Comparison of ENCODE assay signal across 8 cellular contexts in genomic region chr1:244322791-244323521, GRCh38.
DNase-seq lines count a peak whose midpoint lies in the region; ATAC-seq, FAIRE-seq and TF ChIP-seq lines count a peak whose summit lies in the region.

No MANE protein-coding gene starts in this region.

- peaks cover 0 to 67% (median 2%) of the 10 kb centered on the region in 12 donors for H3K4me1 ChIP-seq in heart left ventricle
- peaks cover 0 to 11% (median 5%) of the 10 kb centered on the region in 4 donors for H3K4me1 ChIP-seq in sigmoid colon

- H3K4me3 ChIP-seq in LNCaP clone FGC (ENCODE audit: low read depth, low read length) (peak overlapping the region; percentile 4), heart left ventricle (peak overlapping the region in 2 of 12 donors; percentile 19 to 22), sigmoid colon (no peak overlapping the region)

- H3K36me3 ChIP-seq in heart left ventricle (no peaks in the 10 kb centered on the region), sigmoid colon (no peaks in the 10 kb centered on the region)

- H3K27ac ChIP-seq in heart left ventricle (peak overlapping the region in 9 of 12 donors; percentile 26 to 88 (median 66)), sigmoid colon (peak overlapping the region; percentile 17 to 76 (median 54))

- 36 to 60% (median 41%) methylated on average over 6 of the region's 6 CpGs for WGBS in heart left ventricle, 4 donors
- 24 to 40% methylated on average over 6 of the region's 6 CpGs for WGBS in sigmoid colon, 2 donors

- FAIRE-seq in GM12891 (lab: Jason Lieb, UNC): no peak

- H3K27me3 ChIP-seq in heart left ventricle: no peaks in the 10 kb centered on the region
- H3K27me3 ChIP-seq in sigmoid colon: no peaks in the 10 kb centered on the region

- H3K36me3 Mint-ChIP-seq in activated naive CD4-positive, alpha-beta T cell treated with anti-CD3 and anti-CD28 coated beads, Interleukin-2, amount 50 U/mL, for 72 hours: peaks cover 0 to 5% of the 10 kb centered on the region in 2 donors

- no peak for TF ChIP-seq POLR2A in heart left ventricle (IDR thresholded peaks at IDR 0.05)
- no peak for TF ChIP-seq POLR2A in sigmoid colon (IDR thresholded peaks at IDR 0.05)
- no peak for TF ChIP-seq POLR2A in GM12891 (IDR thresholded peaks at IDR 0.05; ENCODE audit: low read depth, low read length)

- peaks cover 0 to 11% (median 1%) of the 10 kb centered on the region in 12 donors for H3K9me3 ChIP-seq in heart left ventricle
- H3K9me3 ChIP-seq in sigmoid colon: no peaks in the 10 kb centered on the region

- TF ChIP-seq EP300 in sigmoid colon (IDR thresholded peaks at IDR 0.05): no peak

- intact Hi-C loops in heart left ventricle (cut with DNase I): no loop called here
- intact Hi-C loops in sigmoid colon (cut with DNase I): no loop called here

- H3K9me3 Mint-ChIP-seq in activated naive CD4-positive, alpha-beta T cell treated with anti-CD3 and anti-CD28 coated beads, Interleukin-2, amount 50 U/mL, for 72 hours: no peaks in the 10 kb centered on the region

- ATAC-seq in activated naive CD4-positive, alpha-beta T cell treated with anti-CD3 and anti-CD28 coated beads, Interleukin-2, amount 50 U/mL, for 72 hours: peak in 1 of 2 donors; percentile 59
- ATAC-seq in heart left ventricle: peak; percentile 32 to 90 (median 80)
- ATAC-seq in HG03097 (IDR thresholded peaks at IDR 0.05; ENCODE audit: low FRiP score, unreplicated experiment): no peak

- TF ChIP-seq CTCF in LNCaP clone FGC (IDR thresholded peaks at IDR 0.05; ENCODE audit: control insufficient read depth, extremely low read depth, insufficient read depth) (no peak), heart left ventricle (IDR thresholded peaks at IDR 0.05) (no peak), sigmoid colon (IDR thresholded peaks at IDR 0.05) (no peak)

- DNase-seq in COLO668 (lab: John Stamatoyannopoulos, UW; ENCODE audit: unreplicated experiment) (peak; percentile 30), LNCaP clone FGC (ENCODE audit: low read depth) (peak; percentile 57), heart left ventricle (peak in 1 of 5 donors; percentile 43), sigmoid colon (no peak), inferior parietal cortex (ENCODE audit: extremely low spot score) (no peak), GM12891 (ENCODE audit: insufficient read length, low spot score) (no peak)
- DNase-seq in activated naive CD4-positive, alpha-beta T cell treated with anti-CD3 and anti-CD28 coated beads, Interleukin-2, amount 50 U/mL, for 72 hours (ENCODE audit: low spot score in 2 of 2): peak in 1 of 2 donors; percentile 43

- H3K27ac Mint-ChIP-seq in activated naive CD4-positive, alpha-beta T cell treated with anti-CD3 and anti-CD28 coated beads, Interleukin-2, amount 50 U/mL, for 72 hours: peak overlapping the region; percentile 61 to 67

TF ChIP-seq in GM12891, 5 proteins besides CTCF, POLR2A, EP300 and RAD21:
- no peak for TF ChIP-seq TAF1 (IDR thresholded peaks at IDR 0.05; ENCODE audit: low read depth, low read length)
- TF ChIP-seq SPI1 (IDR thresholded peaks at IDR 0.05; ENCODE audit: low read depth, low read length): no peak
- TF ChIP-seq POLR2AphosphoS5 (IDR thresholded peaks at IDR 0.05; ENCODE audit: low read depth, low read length): no peak
- TF ChIP-seq PAX5 (IDR thresholded peaks at IDR 0.05; ENCODE audit: insufficient read depth, low read length, severe bottlenecking): no peak
- no peak for TF ChIP-seq POU2F2 (IDR thresholded peaks at IDR 0.05; ENCODE audit: low read depth, low read length)

Comparison
In these comparisons a context has a peak if more than half of its experiments do, and no peak if none do; other contexts are left out.
1. DNase-seq: peak in COLO668 (single experiment) and LNCaP clone FGC (single experiment); none in sigmoid colon (single experiment), inferior parietal cortex (single experiment) and GM12891 (single experiment).